Comparison of ENCODE assay signal across 8 cellular contexts in the genomic region with DNA sequence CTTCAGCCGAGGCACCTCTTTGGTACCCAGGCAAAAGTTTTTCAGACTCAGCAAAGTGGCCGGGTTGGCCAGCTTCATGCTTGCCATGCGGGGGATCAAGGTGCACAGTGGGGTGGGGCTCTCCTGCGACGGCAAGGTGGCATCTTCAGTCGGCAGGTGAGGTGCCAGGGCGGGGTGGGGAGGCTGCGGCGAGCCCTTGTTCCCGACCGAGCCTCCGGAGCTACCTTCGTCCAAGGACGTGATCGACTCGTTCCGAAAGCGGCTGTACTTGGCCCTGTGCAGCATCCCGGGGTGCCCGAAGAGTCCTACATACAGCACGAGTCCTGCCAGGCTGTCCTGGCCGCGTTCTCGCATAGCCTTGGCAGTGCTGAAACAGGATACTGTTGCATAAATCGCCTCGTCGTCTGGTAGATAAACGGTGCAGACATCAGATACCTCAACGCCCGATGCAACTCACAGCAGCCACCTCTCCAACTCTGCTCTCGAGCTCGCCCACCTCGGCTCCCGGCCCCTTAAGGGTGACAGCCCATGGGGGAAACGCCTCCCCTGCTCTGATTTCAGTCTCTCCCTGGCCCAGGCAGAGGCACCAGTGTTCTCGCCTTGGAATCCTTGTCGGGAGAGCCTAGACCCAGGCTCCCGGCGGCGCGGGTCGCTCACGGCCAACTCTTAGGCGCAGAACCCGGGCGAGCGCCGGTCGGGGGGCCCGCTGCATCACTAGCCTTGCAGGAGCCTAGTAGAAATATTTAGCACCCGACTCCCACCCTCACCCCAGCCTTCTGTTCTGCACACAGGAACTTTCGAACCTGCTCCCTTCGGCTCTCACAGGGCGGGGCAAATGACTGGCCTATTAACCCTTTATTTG. TPM values are rescaled to one million over a fixed set of nuclear protein-coding genes. Genes with fewer than 3 reads are reported as not detected.
A peak's percentile ranks its signal among the peaks of the same experiment; 100 is the strongest.
DNase-seq lines count a peak whose midpoint lies in the region; ATAC-seq and TF ChIP-seq lines count a peak whose summit lies in the region.

No MANE protein-coding gene starts in this region.

- no peak for TF ChIP-seq POLR2A in body of pancreas (IDR thresholded peaks at IDR 0.05)

- H3K4me1 Mint-ChIP-seq in immature natural killer cell = peaks cover 48 to 49% of the 10 kb centered on the region in 2 donors

- H3K4me3 Mint-ChIP-seq in immature natural killer cell = peak overlapping the region; percentile 81 to 90 (median 88)

- peaks cover 2 to 3% (median 3%) of the 10 kb centered on the region in 3 donors for H3K27me3 Mint-ChIP-seq in immature natural killer cell (ENCODE audit: low read depth in 3 of 3)

- H3K4me3 ChIP-seq in MG63 = peak overlapping the region; percentile 49
- peak overlapping the region in 1 of 2 donors; percentile 13 for H3K4me3 ChIP-seq in body of pancreas
- peak overlapping the region; percentile 23 to 43 (median 31) for H3K4me3 ChIP-seq in skin epidermis

- H3K27ac ChIP-seq in body of pancreas (no peak overlapping the region), skin epidermis (peak overlapping the region in 3 of 21 experiments; percentile 5 to 36 (median 32))

- no peaks in the 10 kb centered on the region for H3K9me3 Mint-ChIP-seq in immature natural killer cell

- no peak for TF ChIP-seq CTCF in body of pancreas (IDR thresholded peaks at IDR 0.05)

- H3K36me3 Mint-ChIP-seq in immature natural killer cell = no peaks in the 10 kb centered on the region

- H3K27me3 ChIP-seq in MG63 (no peaks in the 10 kb centered on the region), body of pancreas (peaks cover 0 to 19% of the 10 kb centered on the region in 2 donors)

- DNase-seq in EL (peak; percentile 57), MG63 (peak; percentile 42), body of pancreas (peak; percentile 23 to 50 (median 32)), immature natural killer cell (no peak), NCI-H128 (lab: John Stamatoyannopoulos, UW; ENCODE audit: unreplicated experiment) (no peak)
- DNase-seq in activated CD4-positive, alpha-beta T cell treated with anti-CD3 and anti-CD28 coated beads, Interleukin-2, amount 50 U/mL, for 1 hour = no peak

- H3K9me3 ChIP-seq in MG63 (no peaks in the 10 kb centered on the region), body of pancreas (no peaks in the 10 kb centered on the region)

- peaks cover 19% of the 10 kb centered on the region for H3K4me1 ChIP-seq in body of pancreas

- ATAC-seq in body of pancreas = peak; percentile 57
- ATAC-seq in HG03571 (IDR thresholded peaks at IDR 0.05; ENCODE audit: unreplicated experiment) = no peak

- intact Hi-C loops in body of pancreas (cut with DNase I) = no loop called here

- WGBS in body of pancreas, 2 donors = 5 to 13% methylated on average over 21 to 51 of the region's 54 CpGs

- H3K36me3 ChIP-seq in MG63 (no peaks in the 10 kb centered on the region), body of pancreas (replicated peaks in 1 of 2; ENCODE audit: insufficient read depth in 1 of 2, low read depth in 2 of 2) (no peaks in the 10 kb centered on the region)

- no peak overlapping the region for H3K27ac Mint-ChIP-seq in immature natural killer cell

RNA-seq across cellular contexts. Expression of a gene that starts 0.8 kb away (rescaled TPM):
- total RNA-seq in MG63 (2014; rRNA removed; shearing (Covaris generic); ENCODE audit: low replicate concordance) = not detected in 2 replicates
- total RNA-seq in body of pancreas = under 1 TPM in 1 of 2 donors, not detected in 1; 0.78 TPM
- under 1 TPM in 2 of 3 donors, not detected in 1; 0.10 to 0.19 TPM for polyA plus RNA-seq in immature natural killer cell

Comparison
In these comparisons a context has a peak if more than half of its experiments do, and no peak if none do; other contexts are left out.
1. DNase-seq: peak in EL (single experiment), MG63 (single experiment) and body of pancreas (4 of 4); none in immature natural killer cell (0 of 3), NCI-H128 (single experiment) and activated CD4-positive, alpha-beta T cell treated with anti-CD3 and anti-CD28 coated beads, Interleukin-2, amount 50 U/mL, for 1 hour (single experiment).